24 cellular contexts compared by ENCODE assay signal in the genomic region with DNA sequence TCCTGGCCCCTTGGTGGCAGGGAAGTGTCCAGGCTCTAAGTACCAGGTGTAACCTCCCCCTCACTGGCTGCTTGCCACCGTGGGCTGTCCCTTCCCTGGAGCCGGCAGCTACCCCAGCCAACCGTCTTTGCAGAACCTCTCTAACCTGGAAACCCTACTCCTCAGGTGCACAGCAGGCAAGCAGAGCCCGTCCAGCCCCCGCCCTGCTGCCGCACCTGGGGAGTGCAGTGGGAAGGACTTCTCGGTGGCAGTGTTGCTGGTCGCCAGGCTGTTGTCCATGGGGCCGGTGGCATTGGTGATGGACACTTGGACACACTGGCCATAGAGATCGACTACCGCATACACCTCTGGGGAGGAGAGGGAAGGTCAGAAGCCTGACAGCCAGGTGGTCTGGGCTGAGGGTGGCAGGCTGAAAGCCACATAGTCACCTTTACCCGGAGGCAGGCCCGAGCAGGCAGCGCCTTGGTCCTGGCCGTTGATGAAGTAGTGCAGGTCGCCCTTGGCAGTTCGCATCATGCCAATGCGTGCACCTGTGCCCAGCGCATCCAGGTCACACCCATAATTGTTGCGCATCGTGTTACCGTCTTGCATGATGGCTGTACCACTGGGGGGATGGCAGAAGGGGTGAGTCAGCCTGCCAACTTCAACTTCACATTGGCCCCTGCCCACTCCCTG. TPM values are rescaled to one million over a fixed set of nuclear protein-coding genes. Genes with fewer than 3 reads are reported as not detected.
"Had no signal": no experiment of that assay in that cellular context is flagged by ENCODE, and none has a peak within 500 bp of the region (broad histone marks: within the 10 kb centered on the region; RNA-seq: fewer than 3 reads in every experiment).

No MANE protein-coding gene starts in this region.

- H3K9me3 ChIP-seq: esophagus muscularis mucosa, pancreas, prostate gland, spleen, suprapubic skin, tibial artery, upper lobe of right lung had no signal

- DNase-seq: activated CD4-positive, alpha-beta memory T cell treated with anti-CD3 and anti-CD28 coated beads for 36 hours; activated CD4-positive, alpha-beta T cell treated with anti-CD3 and anti-CD28 coated beads, Interleukin-2, amount 10 ng/mL, durations not matched to agents 24 days and 14 days; activated CD8-positive, alpha-beta memory T cell treated with anti-CD3 and anti-CD28 coated beads, Interleukin-2, amount 50 U/mL, for 4 hours; activated gamma-delta T cell treated with Interleukin-2 at 50 U/mL for 16 hours; activated T-cell treated with anti-CD3 and anti-CD28 coated beads, Interleukin-2, amount 50 U/mL, for 4 hours; dermis blood vessel endothelial cell; effector CD4-positive, alpha-beta T cell; foreskin keratinocyte; mammary epithelial cell; naive B cell; nephron progenitor cell; spleen; stimulated activated naive CD4-positive, alpha-beta T cell; T-helper 1 cell; tibial artery; upper lobe of right lung had no signal

- H3K9me3 Mint-ChIP-seq: activated CD4-positive, alpha-beta memory T cell treated with anti-CD3 and anti-CD28 coated beads for 36 hours; activated CD4-positive, alpha-beta T cell treated with anti-CD3 and anti-CD28 coated beads, Interleukin-2, amount 10 ng/mL, durations not matched to agents 24 days and 14 days; activated naive CD4-positive, alpha-beta T cell treated with anti-CD3 and anti-CD28 coated beads, Interleukin-2, amount 50 U/mL, for 24 hours; activated T-cell treated with anti-CD3 and anti-CD28 coated beads, Interleukin-2, amount 50 U/mL, for 4 hours; activated T-helper 17 cell treated with anti-CD3 and anti-CD28 coated beads, Interleukin-2, amount 50 U/mL, for 72 hours; naive B cell; nephron progenitor cell; T-helper 2 cell treated with Interferon-gamma antibody and Interleukin-4, amounts not matched to agents 5 μg/mL and 100 μg/mL, for 36 hours had no signal

- H3K4me3 ChIP-seq: esophagus muscularis mucosa, pancreas, prostate gland, spleen, suprapubic skin, tibial artery, upper lobe of right lung had no signal

- H3K27me3 ChIP-seq: esophagus muscularis mucosa, foreskin keratinocyte, pancreas, spleen, suprapubic skin, tibial artery, upper lobe of right lung had no signal

- H3K4me1 ChIP-seq: pancreas, prostate gland, upper lobe of right lung had no signal

- ATAC-seq: activated T-cell treated with anti-CD3 and anti-CD28 coated beads, Interleukin-2, amount 50 U/mL, for 4 hours; activated T-helper 17 cell treated with anti-CD3 and anti-CD28 coated beads, Interleukin-2, amount 50 U/mL, for 72 hours; foreskin keratinocyte; pancreas; upper lobe of right lung had no signal

- H3K27ac ChIP-seq: esophagus muscularis mucosa, foreskin keratinocyte, pancreas, prostate gland, spleen, suprapubic skin, tibial artery, upper lobe of right lung had no signal

- H3K27ac Mint-ChIP-seq: activated CD4-positive, alpha-beta memory T cell treated with anti-CD3 and anti-CD28 coated beads for 36 hours; activated CD4-positive, alpha-beta T cell treated with anti-CD3 and anti-CD28 coated beads, Interleukin-2, amount 10 ng/mL, durations not matched to agents 24 days and 14 days; activated naive CD4-positive, alpha-beta T cell treated with anti-CD3 and anti-CD28 coated beads, Interleukin-2, amount 50 U/mL, for 24 hours; activated T-helper 17 cell treated with anti-CD3 and anti-CD28 coated beads, Interleukin-2, amount 50 U/mL, for 72 hours; naive B cell; nephron progenitor cell; T-helper 2 cell treated with Interferon-gamma antibody and Interleukin-4, amounts not matched to agents 5 μg/mL and 100 μg/mL, for 36 hours had no signal

RNA-seq across cellular contexts. Expression of a gene that starts 13.7 kb away (rescaled TPM):
- total RNA-seq: dermis blood vessel endothelial cell, glomerular endothelial cell had no signal

RNA-seq across cellular contexts. Expression of a gene that starts 28.2 kb away (rescaled TPM):
- total RNA-seq: glomerular endothelial cell, upper lobe of right lung had no signal
